Comparison of ENCODE assay signal across 1 cellular context in genomic region chr12:118175823-118176447, GRCh38.
TF ChIP-seq lines count a peak whose summit lies in the region.

No MANE protein-coding gene starts in this region.

TF ChIP-seq in HepG2, 621 proteins besides CTCF, POLR2A, EP300 and RAD21 (continued from another document):
- no peak for TF ChIP-seq ZSCAN30 (CRISPR knock-in tag; IDR thresholded peaks at IDR 0.05)
- no peak for TF ChIP-seq ZNF331 (CRISPR knock-in tag; IDR thresholded peaks at IDR 0.05)
- no peak for TF ChIP-seq MED13 (CRISPR knock-in tag; IDR thresholded peaks at IDR 0.05)
- TF ChIP-seq STAG1 (CRISPR knock-in tag; IDR thresholded peaks at IDR 0.05), result no peak
- no peak for TF ChIP-seq ZNF816 (CRISPR knock-in tag; IDR thresholded peaks at IDR 0.05; ENCODE audit: borderline replicate concordance)
- no peak for TF ChIP-seq CBX1 (IDR thresholded peaks at IDR 0.05; ENCODE audit: low read depth)
- no peak for TF ChIP-seq KLF13 (CRISPR knock-in tag; IDR thresholded peaks at IDR 0.05)
